8 cellular contexts compared by ENCODE assay signal in the genomic region with DNA sequence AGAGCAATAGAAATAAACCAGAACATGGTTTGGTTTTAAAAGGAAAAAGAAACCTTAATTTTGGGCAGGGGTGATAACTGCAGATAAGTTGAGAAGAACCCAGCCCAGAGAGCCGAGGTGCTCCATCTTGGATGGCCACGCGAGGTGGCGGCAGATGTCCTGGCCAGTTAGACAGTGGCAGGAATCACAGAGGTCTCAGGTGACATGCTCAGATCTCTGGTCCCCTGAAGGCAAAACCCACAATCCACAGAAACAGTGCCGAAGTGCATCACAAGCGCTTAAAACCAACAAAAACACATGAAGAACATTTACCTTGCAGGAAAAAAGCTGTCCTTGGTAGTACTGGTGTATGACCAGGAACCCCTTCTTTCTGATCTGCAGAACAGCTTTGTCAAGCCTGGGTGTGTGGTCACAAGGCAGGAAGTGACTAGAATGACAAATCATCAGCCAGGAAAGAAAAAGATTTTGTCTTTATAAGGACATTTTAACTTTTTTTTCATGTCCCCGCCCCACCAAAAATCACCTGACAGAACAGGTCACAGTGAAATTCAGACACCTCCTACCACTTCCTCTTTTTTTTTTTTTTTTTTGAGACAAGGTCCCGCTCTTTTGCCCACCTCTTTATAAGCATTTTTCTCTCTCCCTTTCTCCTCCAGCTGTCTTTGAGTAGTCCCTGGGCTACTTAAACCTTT. TPM values are rescaled to one million over a fixed set of nuclear protein-coding genes. Genes with fewer than 3 reads are reported as not detected.
DNase-seq lines count a peak whose midpoint lies in the region; ATAC-seq lines count a peak whose summit lies in the region.

A gene with protein sequence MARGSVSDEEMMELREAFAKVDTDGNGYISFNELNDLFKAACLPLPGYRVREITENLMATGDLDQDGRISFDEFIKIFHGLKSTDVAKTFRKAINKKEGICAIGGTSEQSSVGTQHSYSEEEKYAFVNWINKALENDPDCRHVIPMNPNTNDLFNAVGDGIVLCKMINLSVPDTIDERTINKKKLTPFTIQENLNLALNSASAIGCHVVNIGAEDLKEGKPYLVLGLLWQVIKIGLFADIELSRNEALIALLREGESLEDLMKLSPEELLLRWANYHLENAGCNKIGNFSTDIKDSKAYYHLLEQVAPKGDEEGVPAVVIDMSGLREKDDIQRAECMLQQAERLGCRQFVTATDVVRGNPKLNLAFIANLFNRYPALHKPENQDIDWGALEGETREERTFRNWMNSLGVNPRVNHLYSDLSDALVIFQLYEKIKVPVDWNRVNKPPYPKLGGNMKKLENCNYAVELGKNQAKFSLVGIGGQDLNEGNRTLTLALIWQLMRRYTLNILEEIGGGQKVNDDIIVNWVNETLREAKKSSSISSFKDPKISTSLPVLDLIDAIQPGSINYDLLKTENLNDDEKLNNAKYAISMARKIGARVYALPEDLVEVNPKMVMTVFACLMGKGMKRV (minus strand): TSS at position 379 of the 692 bp plus-strand sequence. CDS start 22,515 bp downstream, outside the sequence.

- peak within 1 kb of the TSS; percentile 5; the same call in 1 of the 2 replicates for H3K9ac ChIP-seq in ES-I3 (ENCODE audit: low read depth, low read length)

- H3K36me3 ChIP-seq in ES-I3 (ENCODE audit: insufficient read depth, low read length) (no peaks in the 10 kb centered on the region), esophagus (ENCODE audit: control insufficient read depth in 2 of 2, insufficient read depth in 2 of 2, low read length in 1 of 2) (no peaks in the 10 kb centered on the region)

- ATAC-seq in GM21619 (IDR thresholded peaks at IDR 0.05; ENCODE audit: unreplicated experiment), result peak; percentile 59

- 70 to 79% methylated on average over 8 of the region's 8 CpGs for WGBS in esophagus, 2 donors

- DNase-seq in M059J (ENCODE audit: low read depth) (peak; percentile 65), cerebellar cortex (ENCODE audit: low spot score) (no peak), NCI-H187 treated with DMSO at 0.1 percent for 48 hours (lab: John Stamatoyannopoulos, UW) (no peak)
- peak; percentile 82 for DNase-seq in activated CD4-positive, alpha-beta T cell treated with anti-CD3 and anti-CD28 coated beads for 48 hours
- peak; percentile 46 to 68 for DNase-seq in stimulated activated CD4-positive, alpha-beta T cell treated with anti-CD3 and anti-CD28 coated beads, Interleukin-12 subunit alpha, Interleukin-12 subunit beta, amount 100 ng/mL, for 24 hours (ENCODE audit: low read depth in 2 of 2)

- H3K4me1 ChIP-seq in ES-I3 (ENCODE audit: insufficient read depth, low read length), result peaks cover 3% of the 10 kb centered on the region; the same call in 1 of the 2 replicates
- no peaks in the 10 kb centered on the region for H3K4me1 ChIP-seq in esophagus (ENCODE audit: control insufficient read depth in 2 of 2, insufficient read depth in 2 of 2, low read length in 1 of 2)

- H3K27me3 ChIP-seq in esophagus (ENCODE audit: control insufficient read depth in 1 of 2, insufficient read depth in 2 of 2, low read length in 2 of 2), result no peaks in the 10 kb centered on the region

- peak within 1 kb of the TSS; percentile 1 to 70 for H3K27ac ChIP-seq in esophagus (ENCODE audit: low read depth in 2 of 2, low read length in 1 of 2)

- no peaks in the 10 kb centered on the region for H3K9me3 ChIP-seq in ES-I3 (ENCODE audit: control insufficient read depth, insufficient read depth, low read length)
- H3K9me3 ChIP-seq in esophagus (ENCODE audit: control insufficient read depth in 2 of 2, insufficient read depth in 1 of 2, low read depth in 1 of 2, low read length in 1 of 2), result no peaks in the 10 kb centered on the region

- H3K4me3 ChIP-seq in esophagus (ENCODE audit: low read depth in 1 of 2, low read length in 2 of 2), result peak within 1 kb of the TSS in 1 of 2 donors; percentile 27

RNA-seq across cellular contexts. Expression of the gene that starts here (rescaled TPM):
- 21.3 and 29.6 TPM in 2 replicates for total RNA-seq in M059J (2014; rRNA removed; shearing (Covaris generic))
- polyA plus RNA-seq in esophagus, result 1 to 10 TPM; 3.1 to 7.6 TPM

Comparison
In these comparisons a context has a peak if more than half of its experiments do, and no peak if none do; other contexts are left out.
1. DNase-seq: peak in M059J (single experiment), activated CD4-positive, alpha-beta T cell treated with anti-CD3 and anti-CD28 coated beads for 48 hours (single experiment) and stimulated activated CD4-positive, alpha-beta T cell treated with anti-CD3 and anti-CD28 coated beads, Interleukin-12 subunit alpha, Interleukin-12 subunit beta, amount 100 ng/mL, for 24 hours (2 of 2); none in cerebellar cortex (single experiment) and NCI-H187 treated with DMSO at 0.1 percent for 48 hours (single experiment).